Comparison of ENCODE assay signal across 30 cellular contexts in the genomic region with DNA sequence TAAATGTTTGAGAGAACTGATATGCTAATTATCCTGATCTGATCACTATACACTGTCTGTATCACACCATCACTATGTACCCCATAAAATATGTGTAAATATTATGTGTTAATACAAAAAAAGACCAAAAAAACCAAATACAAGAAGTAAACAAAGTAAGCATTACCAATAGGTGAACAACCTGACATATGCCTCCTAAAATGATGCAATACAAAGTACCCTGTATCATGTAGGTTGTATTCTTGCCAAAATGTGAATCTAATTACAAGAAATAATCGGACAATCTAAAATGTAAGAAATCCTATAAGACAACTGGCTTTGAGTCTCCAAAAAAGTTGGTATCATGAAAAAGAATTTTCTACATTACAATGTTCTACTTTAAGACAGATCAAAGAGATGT.
"Had no signal": no experiment of that assay in that cellular context is flagged by ENCODE, and none has a peak within 500 bp of the region (broad histone marks: within the 10 kb centered on the region; RNA-seq: fewer than 3 reads in every experiment).

No MANE protein-coding gene starts in this region.

- H3K9me3 Mint-ChIP-seq: dendritic cell treated with granulocyte-macrophage colony-stimulating factor and Interleukin-4, amounts not matched to agents 40 ng/mL and 50 ng/mL, for 4 days; naive B cell; natural killer cell treated with Interleukin-12 subunit alpha and Interleukin-12 subunit beta and Interleukin-15 and Interleukin-18, amount 100 ng/mL, for 72 hours; neural crest cell; stimulated activated memory B cell treated with anti-CD40 and anti-IgM and Interleukin-4, amounts not matched to agents 10 μg/mL and 1 μg/mL and 100 μg/mL, for 72 hours; type B pancreatic cell had no signal

- H3K27ac ChIP-seq: colonic mucosa, epithelial cell of prostate, gastroesophageal sphincter, heart right ventricle, left lung, parathyroid adenoma, right atrium auricular region, sigmoid colon, skin epidermis, spleen, testis, tibial artery had no signal

- DNase-seq: colonic mucosa; effector memory CD4-positive, alpha-beta T cell; foreskin fibroblast; heart right ventricle; hippocampal formation; left cardiac atrium; left lung; mesenchymal stem cell; mucosa of descending colon; naive B cell; sigmoid colon; spleen; stimulated activated CD4-positive, alpha-beta T cell treated with anti-CD3 and anti-CD28 coated beads, Interleukin-4, amount 100 ng/mL, for 4 hours; stimulated activated naive CD8-positive, alpha-beta T cell treated with anti-CD3 and anti-CD28 coated beads, Interleukin-15, Interleukin-2, amounts not matched to agents 100 U/mL and 50 U/mL, for 24 hours; substantia nigra; testis; tibial artery had no signal

- H3K9me3 ChIP-seq: colonic mucosa, gastroesophageal sphincter, heart right ventricle, left lung, mucosa of descending colon, right atrium auricular region, sigmoid colon, spleen, testis, tibial artery had no signal

- H3K27ac Mint-ChIP-seq: dendritic cell treated with granulocyte-macrophage colony-stimulating factor and Interleukin-4, amounts not matched to agents 40 ng/mL and 50 ng/mL, for 4 days; mesothelial cell of epicardium; natural killer cell treated with Interleukin-12 subunit alpha and Interleukin-12 subunit beta and Interleukin-15 and Interleukin-18, amount 100 ng/mL, for 72 hours; progenitor cell of endocrine pancreas; stimulated activated memory B cell treated with anti-CD40 and anti-IgM and Interleukin-4, amounts not matched to agents 10 μg/mL and 1 μg/mL and 100 μg/mL, for 72 hours; type B pancreatic cell had no signal

- H3K27me3 Mint-ChIP-seq: dendritic cell treated with granulocyte-macrophage colony-stimulating factor and Interleukin-4, amounts not matched to agents 40 ng/mL and 50 ng/mL, for 4 days; naive B cell; natural killer cell treated with Interleukin-12 subunit alpha and Interleukin-12 subunit beta and Interleukin-15 and Interleukin-18, amount 100 ng/mL, for 72 hours; progenitor cell of endocrine pancreas; stimulated activated memory B cell treated with anti-CD40 and anti-IgM and Interleukin-4, amounts not matched to agents 10 μg/mL and 1 μg/mL and 100 μg/mL, for 72 hours; type B pancreatic cell had no signal

- H3K4me3 ChIP-seq: colonic mucosa, gastroesophageal sphincter, heart right ventricle, left lung, mucosa of descending colon, right atrium auricular region, sigmoid colon, skin epidermis, spleen, testis, tibial artery had no signal

- H3K27me3 ChIP-seq: colonic mucosa, gastroesophageal sphincter, heart right ventricle, left lung, right atrium auricular region, sigmoid colon, spleen, testis, tibial artery had no signal

- H3K4me1 ChIP-seq: colonic mucosa, parathyroid adenoma, right atrium auricular region, testis, tibial artery had no signal

- H3K36me3 ChIP-seq: colonic mucosa had no signal

- H3K4me3 Mint-ChIP-seq: dendritic cell treated with granulocyte-macrophage colony-stimulating factor and Interleukin-4, amounts not matched to agents 40 ng/mL and 50 ng/mL, for 4 days; mesothelial cell of epicardium; naive B cell; natural killer cell treated with Interleukin-12 subunit alpha and Interleukin-12 subunit beta and Interleukin-15 and Interleukin-18, amount 100 ng/mL, for 72 hours; stimulated activated memory B cell treated with anti-CD40 and anti-IgM and Interleukin-4, amounts not matched to agents 10 μg/mL and 1 μg/mL and 100 μg/mL, for 72 hours; type B pancreatic cell had no signal

- H3K9ac ChIP-seq: parathyroid adenoma had no signal

- ATAC-seq: esophagus mucosa; gastroesophageal sphincter; heart right ventricle; left cardiac atrium; left lung; mucosa of descending colon; natural killer cell treated with Interleukin-12 subunit alpha and Interleukin-12 subunit beta and Interleukin-15 and Interleukin-18, amount 100 ng/mL, for 72 hours; stimulated activated memory B cell treated with anti-CD40 and anti-IgM and Interleukin-4, amounts not matched to agents 10 μg/mL and 1 μg/mL and 100 μg/mL, for 72 hours; stimulated activated naive CD8-positive, alpha-beta T cell treated with anti-CD3 and anti-CD28 coated beads, Interleukin-15, Interleukin-2, amounts not matched to agents 100 U/mL and 50 U/mL, for 24 hours had no signal
